In the genomic region with DNA sequence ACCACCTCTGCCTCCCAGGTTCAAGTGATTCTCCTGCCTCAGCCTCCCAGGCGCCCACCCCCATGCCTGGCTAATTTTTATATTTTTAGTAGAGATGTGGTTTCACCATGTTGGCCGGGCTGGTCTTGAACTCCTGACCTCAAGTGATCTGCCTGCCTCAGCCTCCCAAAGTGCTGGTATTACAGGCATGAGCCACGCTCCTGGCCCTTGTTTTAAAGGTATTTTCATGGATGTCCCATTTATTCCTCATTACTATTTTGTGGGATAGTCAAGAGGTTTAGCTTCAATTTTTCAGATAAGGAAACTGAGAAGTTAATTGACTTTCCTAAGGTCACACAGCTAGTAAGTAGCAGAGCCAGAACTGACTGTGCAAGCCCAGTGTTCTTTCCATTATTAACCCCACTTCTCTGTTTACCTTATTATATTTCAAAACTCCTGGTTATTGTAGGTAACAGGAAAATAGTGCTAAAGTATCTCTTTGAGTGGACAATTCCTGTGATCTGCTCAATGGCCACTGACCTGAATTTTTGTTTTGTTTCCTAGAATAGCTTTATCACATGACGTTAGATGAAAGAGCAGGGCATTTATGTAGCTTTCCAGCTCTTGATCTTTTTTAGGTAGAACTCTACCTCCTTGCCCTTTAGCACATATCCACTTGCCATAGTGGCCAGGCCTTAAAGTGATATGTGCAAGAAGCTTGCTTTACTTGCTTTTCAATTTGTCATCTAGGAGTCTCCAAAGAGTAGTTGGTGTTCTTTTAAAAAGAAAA, we compare ENCODE assay signal across 2 cellular contexts.
TF ChIP-seq lines count a peak whose summit lies in the region.

No MANE protein-coding gene starts in this region.

TF ChIP-seq in HEK293, 187 proteins besides CTCF, POLR2A, EP300 and RAD21 (continued from another document):
- 0 out of 2 replicates have a peak, but pooled peaks have one; percentile 65 for TF ChIP-seq ZNF768 (tag by site-specific recombination; IDR thresholded peaks at IDR 0.05)
- no peak for TF ChIP-seq ZNF664 (tag by site-specific recombination; IDR thresholded peaks at IDR 0.05)
TF ChIP-seq in HEK293: peak in this region for 1.

TF ChIP-seq in endothelial cell of umbilical vein, 7 proteins besides CTCF, POLR2A, EP300 and RAD21:
- TF ChIP-seq, protein P1, sequence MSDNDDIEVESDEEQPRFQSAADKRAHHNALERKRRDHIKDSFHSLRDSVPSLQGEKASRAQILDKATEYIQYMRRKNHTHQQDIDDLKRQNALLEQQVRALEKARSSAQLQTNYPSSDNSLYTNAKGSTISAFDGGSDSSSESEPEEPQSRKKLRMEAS (IDR thresholded peaks at IDR 0.05; ENCODE audit: insufficient read depth, insufficient read length) = no peak
- TF ChIP-seq POLR2AphosphoS5 (IDR thresholded peaks at IDR 0.05; ENCODE audit: insufficient read depth, low read depth, low read length) = no peak
- no peak for TF ChIP-seq FOS (IDR thresholded peaks at IDR 0.05; ENCODE audit: borderline replicate concordance, insufficient read depth, low read length)
- TF ChIP-seq EZH2 (IDR thresholded peaks at IDR 0.05; ENCODE audit: borderline replicate concordance, low read depth, low read length, severe bottlenecking) = no peak
- TF ChIP-seq MYC (IDR thresholded peaks at IDR 0.05; ENCODE audit: low read depth, low read length) = no peak
- TF ChIP-seq GATA2 (IDR thresholded peaks at IDR 0.05; ENCODE audit: insufficient read depth, insufficient read length, low read depth, low read length) = no peak
- no peak for TF ChIP-seq JUN (IDR thresholded peaks at IDR 0.05; ENCODE audit: borderline replicate concordance, insufficient read depth, insufficient read length, low read depth)
TF ChIP-seq in endothelial cell of umbilical vein: peak in this region for 0.
